ENCODE assay signal across 25 cellular contexts in genomic region chr13:25906211-25906661, GRCh38.
DNase-seq lines count a peak whose midpoint lies in the region; ATAC-seq, FAIRE-seq and TF ChIP-seq lines count a peak whose summit lies in the region.
"Had no signal": no experiment of that assay in that cellular context is flagged by ENCODE, and none has a peak within 500 bp of the region (broad histone marks: within the 10 kb centered on the region; RNA-seq: fewer than 3 reads in every experiment).

No MANE protein-coding gene starts in this region.

- no peak overlapping the region for H2BK120ac ChIP-seq in H1 (replicated peaks; ENCODE audit: low read depth, low read length)

- H2BK12ac ChIP-seq in H1 (ENCODE audit: low read depth, low read length), result no peak overlapping the region

- no peak overlapping the region for H3K18ac ChIP-seq in H1 (ENCODE audit: extremely low read depth, low read length)

- H2AFZ ChIP-seq in H1 (ENCODE audit: low read length), result no peak overlapping the region

- no peaks in the 10 kb centered on the region for H3K79me2 ChIP-seq in H1 (ENCODE audit: control insufficient read depth in 1 of 2, insufficient read depth in 2 of 2, low read length in 2 of 2)

- peak; percentile 9 to 21 for DNase-seq in stimulated activated naive CD8-positive, alpha-beta T cell treated with anti-CD3 and anti-CD28 coated beads, Interleukin-15, amount 100 ng/mL, for 72 hours
- no peak for DNase-seq in stimulated activated naive CD8-positive, alpha-beta T cell treated with anti-CD3 and anti-CD28 coated beads, Interleukin-15, Interleukin-2, amounts not matched to agents 100 U/mL and 50 U/mL, for 24 hours
- DNase-seq in MV-4-11 (lab: John Stamatoyannopoulos, UW) (peak; percentile 15), H1 (ENCODE audit: low read depth in 1 of 2, low spot score in 2 of 2) (no peak), esophagus muscularis mucosa (ENCODE audit: extremely low spot score) (no peak), NCI-H2227 treated with DMSO at 0.1 percent for 48 hours (lab: John Stamatoyannopoulos, UW) (no peak), NCI-H1694 treated with DMSO at 0.1 percent for 48 hours (lab: John Stamatoyannopoulos, UW) (no peak), NCI-H446 (lab: John Stamatoyannopoulos, UW) (no peak)
- DNase-seq: activated CD8-positive, alpha-beta memory T cell treated with anti-CD3 and anti-CD28 coated beads, Interleukin-2, amount 10 ng/mL, durations not matched to agents 7 days and 5 days; anterior cingulate cortex; Calu3; effector CD4-positive, alpha-beta T cell; HCEC 1CT; heart right ventricle; NCI-H1417 treated with DMSO at 0.1 percent for 48 hours; NCI-H345; NK-92 treated with Interleukin-12 subunit alpha and Interleukin-12 subunit beta, amount 100 ng/mL, for 24 hours; pancreas; SHP77; sigmoid colon; stimulated activated CD4-positive, alpha-beta T cell treated with anti-CD3 and anti-CD28 coated beads, Interleukin-2, amount 100 ng/mL, for 24 hours had no signal

- H2BK20ac ChIP-seq in H1 (ENCODE audit: low read length), result peak overlapping the region; percentile 14; the same call in 1 of the 2 replicates

- POLR2A ChIA-PET in H1 (lab: Charles Lee; ENCODE audit: partially characterized antibody), result no interaction called here

- no peak overlapping the region for H2AK5ac ChIP-seq in H1 (ENCODE audit: low read depth, low read length)

- H3K79me1 ChIP-seq in H1 (ENCODE audit: low read depth, low read length), result no peaks in the 10 kb centered on the region

- no peak overlapping the region for H3K56ac ChIP-seq in H1 (replicated peaks; ENCODE audit: insufficient read length, low read depth, low read length)

- no peak overlapping the region for H3K4me2 ChIP-seq in H1 (ENCODE audit: insufficient read depth in 1 of 2, low read depth in 2 of 2, low read length in 2 of 2)
- H3K4me2 ChIP-seq: KMS-11 had no signal

- TF ChIP-seq POLR2A in H1 (IDR thresholded peaks at IDR 0.05; ENCODE audit: control extremely low read depth in 1 of 2, low read depth in 2 of 2, low read length in 2 of 2), result no peak
- TF ChIP-seq POLR2A in esophagus muscularis mucosa (IDR thresholded peaks at IDR 0.05; ENCODE audit: low read depth), result no peak

- TF ChIP-seq CTCF in H1 (IDR thresholded peaks at IDR 0.05; ENCODE audit: control extremely low read depth in 1 of 3, insufficient read depth in 1 of 3, low read depth in 1 of 3, low read length in 3 of 3), result no peak
- no peak for TF ChIP-seq CTCF in esophagus muscularis mucosa (IDR thresholded peaks at IDR 0.05)

- H4K8ac ChIP-seq in H1 (ENCODE audit: extremely low read depth, insufficient read depth, low read length), result no peak overlapping the region

- CTCF ChIA-PET in H1 (lab: Charles Lee; ENCODE audit: partially characterized antibody), result interaction anchor here (0.6 to 0.7 kb wide), 4 partner anchors 37 to 190 kb away, joined by 3 to 4 read pairs (median 3); no protein-coding TSS in a partner anchor

- no peak overlapping the region for H3K27ac ChIP-seq in H1 (ENCODE audit: low read depth, low read length)
- H3K27ac ChIP-seq in esophagus muscularis mucosa (replicated peaks in 1 of 4), result no peak overlapping the region
- H3K27ac ChIP-seq: heart right ventricle, KMS-11, pancreas, sigmoid colon, uterus, VCaP had no signal

- no peaks in the 10 kb centered on the region; a peak in 1 of 4 replicates for H3K9me3 ChIP-seq in H1 (ENCODE audit: insufficient read depth in 2 of 2, low read depth in 1 of 2, low read length in 1 of 2)
- H3K9me3 ChIP-seq in esophagus muscularis mucosa, result no peaks in the 10 kb centered on the region
- H3K9me3 ChIP-seq: heart right ventricle, pancreas, sigmoid colon, uterus had no signal

- H3K14ac ChIP-seq in H1 (ENCODE audit: insufficient read length), result no peak overlapping the region

- no peaks in the 10 kb centered on the region; the same call in 1 of the 2 replicates for H3K23me2 ChIP-seq in H1 (ENCODE audit: low read depth, low read length)

- H3K4me1 ChIP-seq in H1 (replicated peaks in 1 of 4; ENCODE audit: control insufficient read depth in 3 of 4, insufficient read depth in 4 of 4, low read length in 3 of 4) (peaks cover 0 to 21% (median 15%) of the 10 kb centered on the region in 4 experiments; a peak in 5 of 7 replicates), esophagus muscularis mucosa (no peaks in the 10 kb centered on the region)
- H3K4me1 ChIP-seq: pancreas, sigmoid colon, uterus had no signal

- peak; percentile 38 for ATAC-seq in stimulated activated naive CD8-positive, alpha-beta T cell treated with anti-CD3 and anti-CD28 coated beads, Interleukin-15, amount 100 ng/mL, for 72 hours
- no peak for ATAC-seq in stimulated activated naive CD8-positive, alpha-beta T cell treated with anti-CD3 and anti-CD28 coated beads, Interleukin-15, Interleukin-2, amounts not matched to agents 100 U/mL and 50 U/mL, for 24 hours
- ATAC-seq: activated CD8-positive, alpha-beta memory T cell treated with anti-CD3 and anti-CD28 coated beads, Interleukin-2, amount 10 ng/mL, durations not matched to agents 7 days and 5 days; pancreas had no signal

- H3K27me3 Mint-ChIP-seq in stimulated activated naive CD8-positive, alpha-beta T cell treated with anti-CD3 and anti-CD28 coated beads, Interleukin-15, amount 100 ng/mL, for 72 hours, result no peaks in the 10 kb centered on the region
- H3K27me3 Mint-ChIP-seq: activated CD8-positive, alpha-beta memory T cell treated with anti-CD3 and anti-CD28 coated beads, Interleukin-2, amount 10 ng/mL, durations not matched to agents 7 days and 5 days; central memory CD8-positive, alpha-beta T cell had no signal

- peaks cover 1% of the 10 kb centered on the region for H3K4me1 Mint-ChIP-seq in stimulated activated naive CD8-positive, alpha-beta T cell treated with anti-CD3 and anti-CD28 coated beads, Interleukin-15, amount 100 ng/mL, for 72 hours
- H3K4me1 Mint-ChIP-seq: central memory CD8-positive, alpha-beta T cell had no signal

- H3K4me3 ChIP-seq in H1 (ENCODE audit: extremely low read depth in 1 of 4, insufficient read depth in 2 of 4, low read depth in 3 of 4, low read length in 4 of 4) (no peak overlapping the region), esophagus muscularis mucosa (no peak overlapping the region)
- H3K4me3 ChIP-seq: heart right ventricle, pancreas, sigmoid colon, uterus had no signal

- TF ChIP-seq EP300 in H1 (IDR thresholded peaks at IDR 0.05; ENCODE audit: borderline replicate concordance in 1 of 2, low read depth in 2 of 2, low read length in 2 of 2) (no peak), esophagus muscularis mucosa (IDR thresholded peaks at IDR 0.05) (no peak)

- no peaks in the 10 kb centered on the region for H4K20me1 ChIP-seq in H1 (replicated peaks in 1 of 2; ENCODE audit: control insufficient read depth in 1 of 2, insufficient read depth in 2 of 2, low read length in 2 of 2)

- no peak overlapping the region for H3K4me3 Mint-ChIP-seq in stimulated activated naive CD8-positive, alpha-beta T cell treated with anti-CD3 and anti-CD28 coated beads, Interleukin-15, amount 100 ng/mL, for 72 hours
- H3K4me3 Mint-ChIP-seq: activated CD8-positive, alpha-beta memory T cell treated with anti-CD3 and anti-CD28 coated beads, Interleukin-2, amount 10 ng/mL, durations not matched to agents 7 days and 5 days; central memory CD8-positive, alpha-beta T cell had no signal

- no peak overlapping the region for H3K23ac ChIP-seq in H1 (ENCODE audit: insufficient read length)

- H3K27ac Mint-ChIP-seq in stimulated activated naive CD8-positive, alpha-beta T cell treated with anti-CD3 and anti-CD28 coated beads, Interleukin-15, amount 100 ng/mL, for 72 hours, result no peak overlapping the region
- H3K27ac Mint-ChIP-seq: activated CD8-positive, alpha-beta memory T cell treated with anti-CD3 and anti-CD28 coated beads, Interleukin-2, amount 10 ng/mL, durations not matched to agents 7 days and 5 days had no signal

- H2BK5ac ChIP-seq in H1 (ENCODE audit: low read depth, low read length), result no peak overlapping the region

- no peak for FAIRE-seq in H1 (lab: Jason Lieb, UNC)
- FAIRE-seq: pancreas had no signal

- H2BK15ac ChIP-seq in H1 (ENCODE audit: low read length), result no peak overlapping the region; the same call in 1 of the 2 replicates

- no peak overlapping the region for H3K4ac ChIP-seq in H1 (replicated peaks; ENCODE audit: insufficient read length, low read depth, low read length)

- H4K5ac ChIP-seq in H1 (ENCODE audit: insufficient read length, low read depth, low read length), result no peak overlapping the region

- no peaks in the 10 kb centered on the region; a peak in 1 of 7 replicates for H3K27me3 ChIP-seq in H1 (replicated peaks in 1 of 4; ENCODE audit: control insufficient read depth in 3 of 4, extremely low read depth in 1 of 4, insufficient read depth in 3 of 4, low read length in 3 of 4)
- no peaks in the 10 kb centered on the region for H3K27me3 ChIP-seq in esophagus muscularis mucosa
- H3K27me3 ChIP-seq: pancreas, sigmoid colon, uterus had no signal

- no peak overlapping the region for H4K91ac ChIP-seq in H1 (replicated peaks; ENCODE audit: insufficient read length, low read length)

- 92% methylated on average over 5 of the region's 7 CpGs; no CpG with 5 or more reads in 1 of the 2 experiments for WGBS in H1 (ENCODE audit: extremely low coverage in 1 of 2, insufficient coverage in 1 of 2, insufficient read length in 1 of 2, insufficient replicate concordance in 2 of 2, low coverage in 1 of 2, low lambda C conversion rate in 2 of 2, missing lambda C conversion rate in 1 of 2), 2 experiments
- 62% methylated on average over 7 of the region's 7 CpGs for WGBS in esophagus muscularis mucosa

- no peaks in the 10 kb centered on the region for H3K36me3 ChIP-seq in H1 (ENCODE audit: control insufficient read depth in 2 of 4, insufficient read depth in 4 of 4, low read length in 3 of 4)
- H3K36me3 ChIP-seq in esophagus muscularis mucosa, result no peaks in the 10 kb centered on the region
- H3K36me3 ChIP-seq: heart right ventricle, pancreas, sigmoid colon, uterus had no signal

- H3K9me3 Mint-ChIP-seq in stimulated activated naive CD8-positive, alpha-beta T cell treated with anti-CD3 and anti-CD28 coated beads, Interleukin-15, amount 100 ng/mL, for 72 hours, result no peaks in the 10 kb centered on the region
- H3K9me3 Mint-ChIP-seq: central memory CD8-positive, alpha-beta T cell had no signal

- H3K9ac ChIP-seq in H1 (replicated peaks in 1 of 4; ENCODE audit: extremely low read depth in 1 of 4, low read depth in 3 of 4, low read length in 3 of 4), result no peak overlapping the region
- H3K9ac ChIP-seq: KMS-11 had no signal

- TF ChIP-seq RAD21 in H1 (IDR thresholded peaks at IDR 0.05 in 1 of 2, conservative IDR thresholded peaks at IDR 0.05 in 1 of 2; ENCODE audit: low read depth in 2 of 2, low read length in 2 of 2), result no peak

- intact Hi-C loops in esophagus muscularis mucosa (cut with DNase I), result no loop called here

TF ChIP-seq in H1, 55 proteins besides CTCF, POLR2A, EP300 and RAD21 (continues in another document):
- TF ChIP-seq TBP (IDR thresholded peaks at IDR 0.05; ENCODE audit: low read depth, low read length) (no peak), ZNF274 (IDR thresholded peaks at IDR 0.05; ENCODE audit: borderline replicate concordance, extremely low read depth, low read length) (no peak), TCF12 (IDR thresholded peaks at IDR 0.05; ENCODE audit: low read depth, low read length) (no peak), CBX5 (IDR thresholded peaks at IDR 0.05; ENCODE audit: low read depth, low read length) (no peak), RXRA (IDR thresholded peaks at IDR 0.05; ENCODE audit: insufficient read depth, low read depth, low read length) (no peak)

Comparison
In these comparisons a context has a peak if more than half of its experiments do, and no peak if none do; other contexts are left out.
1. DNase-seq: peak in stimulated activated naive CD8-positive, alpha-beta T cell treated with anti-CD3 and anti-CD28 coated beads, Interleukin-15, amount 100 ng/mL, for 72 hours (2 of 2) and MV-4-11 (single experiment); none in stimulated activated naive CD8-positive, alpha-beta T cell treated with anti-CD3 and anti-CD28 coated beads, Interleukin-15, Interleukin-2, amounts not matched to agents 100 U/mL and 50 U/mL, for 24 hours (single experiment), H1 (0 of 2), esophagus muscularis mucosa (single experiment), NCI-H2227 treated with DMSO at 0.1 percent for 48 hours (single experiment), NCI-H1694 treated with DMSO at 0.1 percent for 48 hours (single experiment) and NCI-H446 (0 of 2).